ENCODE assay signal across 13 cellular contexts in the genomic region with DNA sequence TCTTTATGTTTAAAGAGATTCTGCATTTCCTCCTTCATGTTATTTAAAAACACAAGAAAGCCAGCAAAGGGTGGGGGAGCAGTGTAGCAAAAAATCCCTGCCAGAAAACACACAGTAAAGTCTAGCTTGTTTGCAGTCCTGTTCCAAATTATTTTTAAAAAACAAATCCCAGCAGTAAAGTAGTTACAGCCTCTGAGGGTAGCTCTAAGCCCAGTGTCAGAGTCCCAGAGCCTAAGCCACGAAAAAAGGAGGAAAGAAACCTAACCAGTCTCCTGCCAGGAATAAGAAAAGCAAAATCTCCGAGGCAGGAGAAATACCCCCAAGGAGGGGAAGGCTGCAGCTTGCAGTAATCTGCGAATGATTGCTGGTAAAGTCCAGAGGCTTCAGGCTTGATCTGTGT.
DNase-seq lines count a peak whose midpoint lies in the region; ATAC-seq and TF ChIP-seq lines count a peak whose summit lies in the region.
"Had no signal": no experiment of that assay in that cellular context is flagged by ENCODE, and none has a peak within 500 bp of the region (broad histone marks: within the 10 kb centered on the region; RNA-seq: fewer than 3 reads in every experiment).

No MANE protein-coding gene starts in this region.

- peak overlapping the region; percentile 44; the same call in 1 of the 2 replicates for H3K4me2 ChIP-seq in IMR-90 (ENCODE audit: low read depth, low read length)
- no peak overlapping the region for H3K4me2 ChIP-seq in mesenchymal stem cell (ENCODE audit: low read length, poor library complexity, severe bottlenecking)
- no peak overlapping the region for H3K4me2 ChIP-seq in Karpas-422 (ENCODE audit: low read depth, low read length, poor library complexity, severe bottlenecking)
- H3K4me2 ChIP-seq: BLaER1 treated with 17β-estradiol and CSF1 and Interleukin-3, amounts not matched to agents 10 nM and 100 nM had no signal

- no peaks in the 10 kb centered on the region for H3K9me2 ChIP-seq in Karpas-422 (replicated peaks; ENCODE audit: insufficient read depth, low read length)

- peak overlapping the region; percentile 60; the same call in 1 of the 2 replicates for H3K23ac ChIP-seq in IMR-90 (ENCODE audit: low read depth, low read length)
- H3K23ac ChIP-seq in mesenchymal stem cell (ENCODE audit: low read length in 2 of 2): no peak overlapping the region

- ATAC-seq in IMR-90 (ENCODE audit: low read depth): peak; percentile 26
- ATAC-seq: activated naive CD8-positive, alpha-beta T cell treated with anti-CD3 and anti-CD28 coated beads, Interleukin-2, amount 50 U/mL, for 24 hours; natural killer cell treated with Interleukin-12 subunit alpha and Interleukin-12 subunit beta and Interleukin-15 and Interleukin-18, amount 100 ng/mL, for 72 hours had no signal

- no peaks in the 10 kb centered on the region for H3K9me3 ChIP-seq in IMR-90 (ENCODE audit: control insufficient read depth, insufficient read depth, low read length)
- H3K9me3 ChIP-seq in mesenchymal stem cell (ENCODE audit: control insufficient read depth, low read length): no peaks in the 10 kb centered on the region
- H3K9me3 ChIP-seq in stomach: peaks cover 0 to 7% (median 0%) of the 10 kb centered on the region in 4 donors
- H3K9me3 ChIP-seq in Karpas-422 (ENCODE audit: low read length): no peaks in the 10 kb centered on the region

- H4K5ac ChIP-seq in IMR-90 (ENCODE audit: low read depth, low read length): peak overlapping the region; percentile 89

- H4K8ac ChIP-seq in IMR-90 (ENCODE audit: low read depth in 2 of 2, low read length in 2 of 2) (peak overlapping the region; percentile 75 to 91), mesenchymal stem cell (ENCODE audit: low read length) (no peak overlapping the region)

- in situ Hi-C loops in IMR-90 (cut with MboI; ENCODE audit: low sequenced_read_pairs): no loop called here

- H3K56ac ChIP-seq in IMR-90 (ENCODE audit: extremely low read depth, insufficient read depth, low read length): no peak overlapping the region

- DNase-seq in IMR-90 (no peak), epithelial cell of prostate (ENCODE audit: low read depth, low spot score) (no peak), mesenchymal stem cell (no peak), stomach (no peak), Karpas-422 (no peak), NCI-H2107 treated with DMSO at 0.1 percent for 48 hours (lab: John Stamatoyannopoulos, UW; ENCODE audit: unreplicated experiment) (no peak)
- no peak for DNase-seq in effector CD8-positive, alpha-beta T cell (lab: John Stamatoyannopoulos, UW)
- DNase-seq in NK-92 treated with Interleukin-12 subunit alpha and Interleukin-12 subunit beta, amount 100 ng/mL, for 24 hours (lab: John Stamatoyannopoulos, UW): no peak
- DNase-seq: activated naive CD8-positive, alpha-beta T cell treated with anti-CD3 and anti-CD28 coated beads, Interleukin-2, amount 50 U/mL, for 24 hours; NCI-H1694 treated with DMSO at 0.1 percent for 48 hours; T-helper 2 cell had no signal

- H3K9me1 ChIP-seq in IMR-90 (ENCODE audit: insufficient read depth, low read length): no peaks in the 10 kb centered on the region

- no peak overlapping the region for H2AK5ac ChIP-seq in IMR-90 (ENCODE audit: low read depth, low read length)
- no peak overlapping the region for H2AK5ac ChIP-seq in mesenchymal stem cell (ENCODE audit: low read length, severe bottlenecking)

- H4K20me1 ChIP-seq in IMR-90 (ENCODE audit: insufficient read depth, low read length) (no peaks in the 10 kb centered on the region), Karpas-422 (ENCODE audit: insufficient read depth, low read depth, low read length) (no peaks in the 10 kb centered on the region)
- H4K20me1 ChIP-seq: BLaER1 treated with 17β-estradiol and CSF1 and Interleukin-3, amounts not matched to agents 10 nM and 100 nM had no signal

- no peak overlapping the region for H2BK20ac ChIP-seq in IMR-90 (ENCODE audit: low read depth, low read length)

- H3K27me3 ChIP-seq in IMR-90 (ENCODE audit: control insufficient read depth, insufficient read depth, low read length) (no peaks in the 10 kb centered on the region), mesenchymal stem cell (ENCODE audit: control insufficient read depth in 1 of 2, insufficient read depth in 1 of 2, low read length in 2 of 2) (no peaks in the 10 kb centered on the region), stomach (no peaks in the 10 kb centered on the region), Karpas-422 (ENCODE audit: low read length) (no peaks in the 10 kb centered on the region)
- H3K27me3 ChIP-seq: BLaER1 treated with 17β-estradiol and CSF1 and Interleukin-3, amounts not matched to agents 10 nM and 100 nM had no signal

- BruUV-seq in IMR-90 (replicated peaks; lab: Mats Ljungman, UMichigan): no TSS peak

- POLR2A ChIA-PET in IMR-90 (lab: Charles Lee; ENCODE audit: unreplicated experiment): no interaction called here

- H3K36me3 ChIP-seq in IMR-90 (ENCODE audit: control insufficient read depth, insufficient read depth, low read length) (no peaks in the 10 kb centered on the region), mesenchymal stem cell (ENCODE audit: control insufficient read depth in 1 of 2, insufficient read depth in 2 of 2, low read depth in 1 of 2, low read length in 2 of 2) (no peaks in the 10 kb centered on the region), stomach (no peaks in the 10 kb centered on the region), Karpas-422 (ENCODE audit: insufficient read depth, low read length) (no peaks in the 10 kb centered on the region)
- H3K36me3 ChIP-seq: BLaER1 treated with 17β-estradiol and CSF1 and Interleukin-3, amounts not matched to agents 10 nM and 100 nM had no signal

- H3K18ac ChIP-seq in IMR-90 (ENCODE audit: low read depth, low read length) (peak overlapping the region; percentile 73), mesenchymal stem cell (ENCODE audit: low read depth in 1 of 2, low read length in 2 of 2) (peak overlapping the region in 1 of 2 experiments; percentile 66)

- peak overlapping the region; percentile 65 for H2BK120ac ChIP-seq in IMR-90 (ENCODE audit: low read depth, low read length)
- H2BK120ac ChIP-seq in mesenchymal stem cell (ENCODE audit: low read depth, low read length): no peak overlapping the region

- no peak for TF ChIP-seq EP300 in stomach (IDR thresholded peaks at IDR 0.05)

- H3K4ac ChIP-seq in IMR-90 (ENCODE audit: low read depth, low read length): peak overlapping the region; percentile 34
- H3K4ac ChIP-seq in mesenchymal stem cell (ENCODE audit: low read depth in 1 of 2, low read length in 2 of 2): peak overlapping the region in 1 of 2 experiments; percentile 49

- no peak overlapping the region for H2AK9ac ChIP-seq in IMR-90 (replicated peaks; ENCODE audit: low read depth, low read length, poor library complexity)

- WGBS in IMR-90 (ENCODE audit: extremely low coverage in 2 of 2, insufficient read length in 1 of 2), 2 experiments: no CpG with 5 or more reads among the region's 3 CpGs
- 47% methylated on average over 3 of the region's 3 CpGs for WGBS in mesenchymal stem cell
- WGBS in stomach, 5 donors: 20 to 29% (median 27%) methylated on average over 3 of the region's 3 CpGs

- H2AFZ ChIP-seq in IMR-90 (replicated peaks; ENCODE audit: low read length, poor library complexity) (peak overlapping the region; percentile 82), mesenchymal stem cell (ENCODE audit: low read depth, low read length) (no peak overlapping the region), Karpas-422 (ENCODE audit: low read length) (no peak overlapping the region)

- H3K27ac ChIP-seq in IMR-90 (ENCODE audit: insufficient read depth, low read length) (peak overlapping the region; percentile 70; the same call in 1 of the 2 replicates), epithelial cell of prostate (peak overlapping the region; percentile 90), mesenchymal stem cell (ENCODE audit: low read length, poor library complexity, severe bottlenecking) (peak overlapping the region; percentile 81), stomach (peak overlapping the region in 4 of 5 donors; percentile 75 to 86 (median 79)), Karpas-422 (ENCODE audit: low read length) (no peak overlapping the region)
- H3K27ac ChIP-seq: BLaER1 treated with 17β-estradiol and CSF1 and Interleukin-3, amounts not matched to agents 10 nM and 100 nM had no signal

- intact Hi-C loops in IMR-90 (cut with micrococcal nuclease): loop anchor here (10.0 kb wide), 1 partner anchor 1193 kb away; no protein-coding TSS in a partner anchor
- intact Hi-C loops in stomach (cut with DNase I; ENCODE audit: low total_unique reads): no loop called here

- peaks cover 16% of the 10 kb centered on the region for H3K4me1 ChIP-seq in IMR-90 (ENCODE audit: control insufficient read depth, insufficient read depth, low read length)
- peaks cover 7% of the 10 kb centered on the region for H3K4me1 ChIP-seq in mesenchymal stem cell (ENCODE audit: control insufficient read depth, insufficient read depth, low read depth, low read length)
- peaks cover 0 to 34% (median 21%) of the 10 kb centered on the region in 4 donors for H3K4me1 ChIP-seq in stomach
- H3K4me1 ChIP-seq in Karpas-422 (ENCODE audit: low read length): no peaks in the 10 kb centered on the region

- H3K79me1 ChIP-seq in IMR-90 (ENCODE audit: low read depth in 1 of 2, low read length in 2 of 2) (no peaks in the 10 kb centered on the region), mesenchymal stem cell (replicated peaks; ENCODE audit: low read length, poor library complexity, severe bottlenecking) (no peaks in the 10 kb centered on the region)

- no peak for TF ChIP-seq POLR2A in IMR-90 (IDR thresholded peaks at IDR 0.05; ENCODE audit: low read depth, low read length)
- no peak for TF ChIP-seq POLR2A in stomach (IDR thresholded peaks at IDR 0.05)

- TF ChIP-seq RAD21 in IMR-90 (IDR thresholded peaks at IDR 0.05; ENCODE audit: low read length): no peak

- H3K79me2 ChIP-seq in Karpas-422 (ENCODE audit: low read length): no peaks in the 10 kb centered on the region

- H4K91ac ChIP-seq in IMR-90 (ENCODE audit: insufficient read depth, low read depth, low read length) (peak overlapping the region; percentile 57; the same call in 1 of the 2 replicates), mesenchymal stem cell (ENCODE audit: low read length) (no peak overlapping the region)

- H2BK5ac ChIP-seq in IMR-90 (ENCODE audit: low read depth, low read length, poor library complexity, severe bottlenecking) (no peak overlapping the region), mesenchymal stem cell (ENCODE audit: low read depth, low read length, poor library complexity, severe bottlenecking) (no peak overlapping the region)

- dilution Hi-C loops in IMR-90 (cut with HindIII; ENCODE audit: low sequenced_read_pairs, unreplicated experiment): no loop called here

- 0 out of 2 replicates have a peak overlapping the region, but pooled peaks have one; percentile 35 for H3K14ac ChIP-seq in IMR-90 (replicated peaks; ENCODE audit: low read depth, low read length)
- H3K14ac ChIP-seq in mesenchymal stem cell (ENCODE audit: low read length in 2 of 2): no peak overlapping the region

- no peak overlapping the region for H2BK12ac ChIP-seq in mesenchymal stem cell (ENCODE audit: low read length in 2 of 2)

- CTCF ChIA-PET in IMR-90 (lab: Yijun Ruan, JAX): interaction anchor here (0.8 kb wide), 1 partner anchor 352 kb away, joined by 3 read pairs; no protein-coding TSS in a partner anchor

- H3K4me3 ChIP-seq in IMR-90 (ENCODE audit: insufficient read depth, low read depth, low read length) (no peak overlapping the region), mesenchymal stem cell (ENCODE audit: insufficient read depth in 1 of 2, low read depth in 1 of 2, low read length in 2 of 2) (peak overlapping the region in 1 of 2 experiments; percentile 70), stomach (peak overlapping the region; percentile 8 to 34 (median 25)), Karpas-422 (ENCODE audit: low read length) (no peak overlapping the region)
- H3K4me3 ChIP-seq: BLaER1 treated with 17β-estradiol and CSF1 and Interleukin-3, amounts not matched to agents 10 nM and 100 nM had no signal

- TF ChIP-seq CTCF in IMR-90 (conservative IDR thresholded peaks at IDR 0.05; ENCODE audit: low read depth, low read length) (no peak), stomach (IDR thresholded peaks at IDR 0.05) (no peak)

- H3K9ac ChIP-seq in IMR-90 (ENCODE audit: low read depth, low read length) (peak overlapping the region; percentile 72), mesenchymal stem cell (ENCODE audit: low read length) (peak overlapping the region; percentile 93), Karpas-422 (ENCODE audit: low read length) (no peak overlapping the region)
- H3K9ac ChIP-seq: BLaER1 treated with 17β-estradiol and CSF1 and Interleukin-3, amounts not matched to agents 10 nM and 100 nM had no signal

- H2BK15ac ChIP-seq in IMR-90 (ENCODE audit: low read depth, low read length) (peak overlapping the region; percentile 71; the same call in 2 of the 3 replicates), mesenchymal stem cell (ENCODE audit: low read depth, poor library complexity, severe bottlenecking) (no peak overlapping the region)

Comparison
In these comparisons a context has a peak if more than half of its experiments do, and no peak if none do; other contexts are left out.
1. H3K4me3 ChIP-seq: peak in stomach (4 of 4); none in IMR-90 (single experiment) and Karpas-422 (single experiment).